In the genomic region with DNA sequence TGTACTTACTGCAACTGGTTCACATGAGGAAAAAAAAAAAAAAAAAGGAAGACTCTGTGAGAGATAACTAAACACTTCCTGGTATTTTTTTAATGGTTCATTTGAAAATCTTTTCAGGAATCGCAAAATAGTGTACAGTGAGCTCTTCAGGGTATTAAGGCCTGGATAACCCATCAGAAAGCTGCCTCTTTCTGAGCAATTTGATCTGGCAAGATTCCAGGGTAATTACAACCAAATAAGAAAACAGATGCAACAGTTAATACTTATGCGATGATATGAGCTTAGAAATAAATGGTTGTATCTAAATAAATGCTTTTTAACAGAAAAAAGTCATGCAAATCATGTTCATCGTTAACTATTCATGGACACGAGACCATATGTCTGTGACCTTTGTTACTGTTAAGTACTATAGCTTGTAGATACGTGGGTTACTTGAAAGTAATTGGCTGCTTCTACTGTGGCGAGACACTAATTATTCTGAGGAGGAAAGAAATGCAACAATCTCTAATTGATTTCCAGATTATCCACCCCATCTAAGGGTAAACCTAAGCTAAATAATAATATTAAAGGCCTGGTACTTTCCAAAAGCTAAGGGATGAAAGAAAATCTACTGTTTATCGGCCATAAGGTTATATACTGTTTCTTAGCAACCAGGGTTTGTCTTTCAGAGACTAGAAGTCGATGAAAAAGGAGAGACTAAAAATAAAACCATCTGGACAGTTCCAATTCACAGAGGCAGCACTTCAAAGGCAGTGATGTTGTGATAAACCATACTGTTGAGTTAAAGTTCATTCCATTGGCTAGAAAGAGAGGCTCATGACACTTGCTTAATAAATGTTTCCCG, we compare ENCODE assay signal across 8 cellular contexts. TPM values are rescaled to one million over a fixed set of nuclear protein-coding genes. Genes with fewer than 3 reads are reported as not detected.
DNase-seq lines count a peak whose midpoint lies in the region; ATAC-seq and TF ChIP-seq lines count a peak whose summit lies in the region.

No MANE protein-coding gene starts in this region.

- H3F3A ChIP-seq in OCI-LY1 (ENCODE audit: insufficient read depth, low read length): no peaks in the 10 kb centered on the region

- H3K9ac ChIP-seq in OCI-LY1 (ENCODE audit: low read length) (no peak overlapping the region), fibroblast of lung (ENCODE audit: insufficient read depth, low read length) (peak overlapping the region; percentile 4)

- H3K79me2 ChIP-seq in OCI-LY1 (ENCODE audit: insufficient read depth, low read length) (no peaks in the 10 kb centered on the region), fibroblast of lung (ENCODE audit: control insufficient read depth, insufficient read depth, low read length) (no peaks in the 10 kb centered on the region)

- H3K4me3 ChIP-seq in OCI-LY1 (ENCODE audit: low read depth, low read length, poor library complexity, severe bottlenecking) (peak overlapping the region; percentile 70), fibroblast of lung (replicated peaks in 1 of 4; ENCODE audit: control extremely low read depth in 1 of 4, insufficient read depth in 1 of 4, low read depth in 3 of 4, low read length in 4 of 4) (peak overlapping the region in 1 of 4 experiments; percentile 8), spleen (peak overlapping the region; percentile 14 to 79 (median 62))

- intact Hi-C loops in spleen (cut with DNase I; ENCODE audit: low total_unique reads): no loop called here

- H3K4me1 ChIP-seq in OCI-LY1 (ENCODE audit: insufficient read depth, low read length, severe bottlenecking) (peaks cover 31% of the 10 kb centered on the region), fibroblast of lung (ENCODE audit: control insufficient read depth, extremely low read depth, insufficient read depth, low read length) (peaks cover 6% of the 10 kb centered on the region), spleen (peaks cover 8 to 61% (median 47%) of the 10 kb centered on the region in 6 donors)

- H3K4me2 ChIP-seq in OCI-LY1 (ENCODE audit: low read length) (peak overlapping the region; percentile 86), fibroblast of lung (ENCODE audit: extremely low read depth, insufficient read depth, low read length) (peak overlapping the region; percentile 52)

- 33 to 57% (median 41%) methylated on average over 9 of the region's 9 CpGs for WGBS in spleen, 5 donors

- H3K9me2 ChIP-seq in OCI-LY1 (ENCODE audit: low read depth, low read length): no peaks in the 10 kb centered on the region

- TF ChIP-seq POLR2A in spleen (IDR thresholded peaks at IDR 0.05): no peak

- H2AFZ ChIP-seq in OCI-LY1 (ENCODE audit: low read length): no peak overlapping the region
- no peak overlapping the region for H2AFZ ChIP-seq in fibroblast of lung (ENCODE audit: low read length)

- H3K36me3 ChIP-seq in OCI-LY1 (ENCODE audit: insufficient read depth, low read length) (no peaks in the 10 kb centered on the region), fibroblast of lung (ENCODE audit: control insufficient read depth, insufficient read depth, low read length) (no peaks in the 10 kb centered on the region), spleen (peaks cover 0 to 13% (median 0%) of the 10 kb centered on the region in 6 donors)

- H3K9me3 ChIP-seq in OCI-LY1 (ENCODE audit: low read length) (no peaks in the 10 kb centered on the region), fibroblast of lung (ENCODE audit: control insufficient read depth, insufficient read depth, low read depth, low read length) (no peaks in the 10 kb centered on the region), spleen (no peaks in the 10 kb centered on the region)

- ATAC-seq in HG02885 (IDR thresholded peaks at IDR 0.05; ENCODE audit: poor library complexity, unreplicated experiment): no peak
- ATAC-seq in GM21447 (IDR thresholded peaks at IDR 0.05; ENCODE audit: unreplicated experiment): no peak
- ATAC-seq in HG03469 (IDR thresholded peaks at IDR 0.05; ENCODE audit: unreplicated experiment): no peak

- H3K27me3 ChIP-seq in OCI-LY1 (ENCODE audit: insufficient read depth, low read length): no peaks in the 10 kb centered on the region
- no peaks in the 10 kb centered on the region for H3K27me3 ChIP-seq in fibroblast of lung (ENCODE audit: control insufficient read depth, insufficient read depth, low read length)
- H3K27me3 ChIP-seq in spleen (replicated peaks in 1 of 7): no peaks in the 10 kb centered on the region

- DNase-seq in NCI-H82 (lab: John Stamatoyannopoulos, UW) (peak; percentile 63), NCI-H82 treated with DMSO at 0.1 percent for 48 hours (lab: John Stamatoyannopoulos, UW; ENCODE audit: unreplicated experiment) (no peak), fibroblast of lung (ENCODE audit: low read depth in 2 of 2) (peak in 1 of 2 donors; percentile 57), spleen (no peak)

- TF ChIP-seq CTCF in OCI-LY1 (IDR thresholded peaks at IDR 0.05; ENCODE audit: low read length): no peak
- TF ChIP-seq CTCF in fibroblast of lung (conservative IDR thresholded peaks at IDR 0.05 in 1 of 2, IDR thresholded peaks at IDR 0.05 in 1 of 2; ENCODE audit: low read depth in 1 of 2, low read length in 2 of 2): no peak
- TF ChIP-seq CTCF in spleen (IDR thresholded peaks at IDR 0.05 in 8 of 11, conservative IDR thresholded peaks at IDR 0.05 in 3 of 11): no peak

- no peaks in the 10 kb centered on the region for H4K20me1 ChIP-seq in OCI-LY1 (ENCODE audit: insufficient read depth, low read length)
- no peaks in the 10 kb centered on the region for H4K20me1 ChIP-seq in fibroblast of lung (ENCODE audit: control insufficient read depth, extremely low read depth, insufficient read depth, low read length)

- peak overlapping the region; percentile 56 for H3K27ac ChIP-seq in OCI-LY1 (ENCODE audit: low read depth, low read length, poor library complexity, severe bottlenecking)
- peak overlapping the region; percentile 35 for H3K27ac ChIP-seq in fibroblast of lung (ENCODE audit: insufficient read depth, low read length)
- peak overlapping the region; percentile 13 to 99 (median 94) for H3K27ac ChIP-seq in spleen

RNA-seq across cellular contexts. Expression of a gene that starts 1.7 kb away (rescaled TPM):
- 5.6 and 8.2 TPM in 2 replicates for total RNA-seq in fibroblast of lung
- polyA plus RNA-seq in fibroblast of lung: 4.8 and 10.9 TPM in 2 replicates
- 3.8 and 8.6 TPM in 2 replicates for polyA plus RNA-seq in fibroblast of lung (2012)
- 0.31 and 0.33 TPM in 2 replicates for polyA minus RNA-seq in fibroblast of lung (ENCODE audit: low replicate concordance)
- total RNA-seq in spleen: 10 to 100 TPM; 12.1 to 50.2 (median 32.7) TPM
- 10 to 100 TPM in 2 of 3 donors, 1 to 10 TPM in 1; 9.9 to 14.6 (median 11.4) TPM for polyA plus RNA-seq in spleen

RNA-seq across cellular contexts. Expression of a gene that starts 33.0 kb away (rescaled TPM):
- total RNA-seq in fibroblast of lung (6.2 and 18.5 TPM in 2 replicates), spleen (10 to 100 TPM in 4 of 7 donors, 1 to 10 TPM in 3; 6.7 to 13.9 (median 10.4) TPM)
- polyA plus RNA-seq in fibroblast of lung (33.6 and 34.6 TPM in 2 replicates), spleen (10 to 100 TPM; 11.4 to 17.4 (median 12.2) TPM)
- 27.0 and 30.3 TPM in 2 replicates for polyA plus RNA-seq in fibroblast of lung (2012)
- 15.3 and 21.2 TPM in 2 replicates for polyA minus RNA-seq in fibroblast of lung (ENCODE audit: low replicate concordance)

Comparison
In these comparisons a context has a peak if more than half of its experiments do, and no peak if none do; other contexts are left out.
1. H3K27ac ChIP-seq: peak in every context shown above with its lines; median percentile 94 in spleen; 56 in OCI-LY1; 35 in fibroblast of lung.